In the genomic region with DNA sequence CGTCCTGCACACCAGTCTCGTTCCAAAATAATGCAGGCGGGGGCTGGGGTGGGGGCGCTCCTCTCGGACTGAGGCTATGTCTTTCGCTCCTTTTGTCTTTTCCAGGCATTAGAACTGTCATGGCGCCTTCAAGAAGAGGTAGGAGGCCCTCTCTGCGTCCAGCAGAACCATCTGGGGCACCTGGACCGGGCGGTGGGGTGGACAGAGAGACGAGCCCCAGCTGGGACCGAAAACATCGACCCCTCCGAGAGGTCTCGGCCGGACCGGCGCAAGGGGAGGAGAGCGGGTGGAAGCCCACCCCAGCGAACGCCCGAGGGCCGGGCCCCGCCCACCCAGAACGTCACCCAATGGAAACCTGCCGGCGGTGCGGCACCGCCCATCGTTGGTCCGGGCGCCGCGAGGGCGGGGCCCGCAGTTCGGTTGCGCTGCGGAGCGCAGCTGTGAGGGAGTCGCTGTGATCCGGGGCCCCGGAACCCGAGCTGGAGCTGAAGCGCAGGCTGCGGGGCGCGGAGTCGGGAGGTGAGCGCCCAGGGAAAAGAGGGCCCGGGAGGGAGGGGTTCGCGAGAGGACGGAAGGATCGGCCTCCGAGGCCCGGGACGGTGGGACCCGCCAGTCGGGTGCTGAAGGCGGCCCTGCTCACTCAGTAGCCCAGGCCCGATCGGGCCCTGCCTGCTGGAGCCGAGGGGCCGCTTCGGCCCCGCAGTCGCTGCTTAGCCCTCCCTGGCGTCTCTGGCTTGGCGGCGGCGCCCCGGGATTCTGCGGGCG, we compare ENCODE assay signal across 8 cellular contexts. TPM values are rescaled to one million over a fixed set of nuclear protein-coding genes. Genes with fewer than 3 reads are reported as not detected.
A peak's percentile ranks its signal among the peaks of the same experiment; 100 is the strongest.
DNase-seq lines count a peak whose midpoint lies in the region; ATAC-seq and TF ChIP-seq lines count a peak whose summit lies in the region.

Gene NRBP1 (plus strand): TSS at position 419 of the 765 bp plus-strand sequence. CDS start 4,643 bp downstream, outside the sequence.

- H3K4me1 ChIP-seq in breast epithelium (peaks cover 0 to 8% of the 10 kb centered on the region in 2 donors), iPS-20b (ENCODE audit: insufficient read depth, low read length) (peaks cover 9% of the 10 kb centered on the region; the same call in 1 of the 2 replicates)

- TF ChIP-seq POLR2A in breast epithelium (IDR thresholded peaks at IDR 0.05): peak; percentile 91

- H3K4me3 ChIP-seq in AG04449 (ENCODE audit: low read depth, low read length) (peak within 1 kb of the TSS; percentile 82), WERI-Rb-1 (ENCODE audit: low read depth, low read length) (peak within 1 kb of the TSS; percentile 95), breast epithelium (peak within 1 kb of the TSS; percentile 73 to 96 (median 90)), iPS-20b (ENCODE audit: low read length) (peak within 1 kb of the TSS; percentile 96), skin epidermis (peak within 1 kb of the TSS; percentile 76 to 100 (median 97))

- ATAC-seq in GM18870 (IDR thresholded peaks at IDR 0.05; ENCODE audit: unreplicated experiment) (peak; percentile 78), HG03108 (IDR thresholded peaks at IDR 0.05; ENCODE audit: unreplicated experiment) (peak; percentile 88)

- TF ChIP-seq CTCF in AG04449 (IDR thresholded peaks at IDR 0.05; ENCODE audit: insufficient read depth, low read length, missing control alignments): no peak
- peak; percentile 11; the same call in 1 of the 2 replicates for TF ChIP-seq CTCF in WERI-Rb-1 (IDR thresholded peaks at IDR 0.05; ENCODE audit: low read depth, low read length)
- peak in 1 of 3 donors; percentile 13 for TF ChIP-seq CTCF in breast epithelium (IDR thresholded peaks at IDR 0.05)

- H3K27me3 ChIP-seq in WERI-Rb-1 (ENCODE audit: insufficient read depth, low read depth, severe bottlenecking) (no peaks in the 10 kb centered on the region), breast epithelium (no peaks in the 10 kb centered on the region), iPS-20b (ENCODE audit: insufficient read depth, low read length) (no peaks in the 10 kb centered on the region; the same call in 1 of the 2 replicates)

- POLR2A ChIA-PET in AG04449 (lab: Yijun Ruan, JAX): interaction anchor here (0.5 to 3.1 kb wide), 8 partner anchors 12 to 213 kb away, joined by 3 to 18 read pairs (median 4); partner anchors contain the start of genes CCDC121, GPN1, PPM1G and ZNF513

- peak within 1 kb of the TSS; percentile 81 for H3K9ac ChIP-seq in iPS-20b (ENCODE audit: low read depth, low read length)

- DNase-seq in AG04449 (ENCODE audit: low read depth, low spot score) (peak; percentile 29), NCI-H2227 (lab: John Stamatoyannopoulos, UW; ENCODE audit: unreplicated experiment) (peak; percentile 96), WERI-Rb-1 (peak; percentile 97), breast epithelium (ENCODE audit: low spot score in 2 of 2) (peak; percentile 77 to 92)

- intact Hi-C loops in breast epithelium (cut with DNase I; ENCODE audit: low total_unique reads): loop anchor here (5.0 kb wide), 1 partner anchor 66 kb away; no protein-coding TSS in a partner anchor

- CTCF ChIA-PET in AG04449 (lab: Yijun Ruan, JAX): interaction anchor here (0.7 to 4.4 kb wide), 7 partner anchors 9 to 255 kb away, joined by 3 to 25 read pairs (median 5); no protein-coding TSS in a partner anchor

- H3K9me3 ChIP-seq in WERI-Rb-1 (ENCODE audit: severe bottlenecking) (no peaks in the 10 kb centered on the region), breast epithelium (no peaks in the 10 kb centered on the region), iPS-20b (ENCODE audit: insufficient read depth, low read depth, low read length) (no peaks in the 10 kb centered on the region)

- H3K27ac ChIP-seq in WERI-Rb-1: peak within 1 kb of the TSS; percentile 97
- H3K27ac ChIP-seq in breast epithelium: peak within 1 kb of the TSS; percentile 97
- H3K27ac ChIP-seq in iPS-20b (ENCODE audit: low read length): peak within 1 kb of the TSS; percentile 17
- H3K27ac ChIP-seq in skin epidermis: peak within 1 kb of the TSS; percentile 92 to 100 (median 99)

- H3K36me3 ChIP-seq in WERI-Rb-1 (peaks cover 24% of the 10 kb centered on the region), breast epithelium (no peaks in the 10 kb centered on the region), iPS-20b (ENCODE audit: insufficient read depth, low read depth, low read length) (peaks cover 5% of the 10 kb centered on the region)

RNA-seq across cellular contexts. Expression of gene NRBP1, which starts in this region (rescaled TPM):
- 10 to 100 TPM; 70.5 to 87.5 (median 80.3) TPM for total RNA-seq in breast epithelium

Comparison
In these comparisons a context has a peak if more than half of its experiments do, and no peak if none do; other contexts are left out.
1. Peak in every context shown above with its lines: DNase-seq, ATAC-seq, H3K4me3 ChIP-seq and H3K27ac ChIP-seq.
2. DNase-seq: peak in every context shown above with its lines; median percentile 97 in WERI-Rb-1; 96 in NCI-H2227; 84 in breast epithelium; 29 in AG04449.
3. H3K27ac ChIP-seq: peak in every context shown above with its lines; median percentile 99 in skin epidermis; 97 in WERI-Rb-1; 97 in breast epithelium; 17 in iPS-20b.